16 cellular contexts compared by ENCODE assay signal in the genomic region with DNA sequence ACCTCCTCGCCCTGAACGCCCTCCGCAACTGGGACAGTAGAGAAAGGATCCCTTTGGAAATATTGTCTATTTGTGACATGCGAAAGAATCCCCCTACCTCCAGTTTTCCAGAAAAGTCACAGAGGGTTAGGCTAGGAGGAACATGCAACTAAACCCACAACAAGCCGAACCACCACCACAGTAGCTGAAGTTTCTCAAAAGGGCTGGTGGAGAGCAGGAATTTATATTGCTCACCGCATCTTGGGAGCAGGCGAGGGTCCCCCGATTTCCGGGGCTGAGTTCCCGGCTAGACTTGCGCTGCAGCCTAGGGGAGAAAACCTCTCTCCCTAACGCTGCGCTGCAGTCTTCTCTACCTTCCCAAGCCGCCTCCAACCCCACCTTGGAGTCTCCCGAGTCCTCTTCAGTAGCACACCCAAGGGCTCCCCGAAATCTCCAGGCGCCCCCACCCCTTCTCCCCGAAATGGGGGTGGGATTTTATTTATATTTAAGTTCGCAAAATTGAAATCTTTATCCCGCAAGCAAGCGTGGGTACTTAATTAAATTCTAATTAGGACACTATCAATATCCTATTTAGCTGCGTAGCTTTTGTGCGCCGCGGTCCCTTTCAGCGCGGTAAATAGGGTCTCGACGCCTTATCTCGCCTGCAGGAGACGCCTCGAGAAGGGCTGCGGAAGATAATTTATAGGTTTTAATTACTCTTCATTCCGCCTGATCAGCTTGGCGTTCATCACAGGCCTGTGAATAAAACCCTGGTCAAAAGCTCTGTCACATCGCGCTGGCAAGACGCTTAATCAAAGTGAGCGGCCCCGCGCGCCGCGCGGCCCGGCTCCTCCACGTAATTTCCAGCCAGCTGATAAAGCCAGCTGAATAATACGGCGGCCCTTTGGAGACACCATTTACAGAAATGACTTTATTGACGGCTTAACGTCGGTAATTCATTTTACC. TPM values are rescaled to one million over a fixed set of nuclear protein-coding genes. Genes with fewer than 3 reads are reported as not detected.
A peak's percentile ranks its signal among the peaks of the same experiment; 100 is the strongest.
DNase-seq lines count a peak whose midpoint lies in the region; ATAC-seq and TF ChIP-seq lines count a peak whose summit lies in the region.
"Had no signal": no experiment of that assay in that cellular context is flagged by ENCODE, and none has a peak within 500 bp of the region (broad histone marks: within the 10 kb centered on the region; RNA-seq: fewer than 3 reads in every experiment).

No MANE protein-coding gene starts in this region.

- DNase-seq in cardiac muscle cell (ENCODE audit: low read depth in 1 of 2, low spot score in 1 of 2) (no peak), left ventricle myocardium superior (no peak), activated B cell treated with CpG ODN at 0.5 μM for 24 hours (no peak), memory B cell (ENCODE audit: low spot score in 2 of 2) (no peak), NCI-H2171 (lab: John Stamatoyannopoulos, UW) (no peak)
- DNase-seq: activated effector memory CD4-positive, alpha-beta T cell treated with anti-CD3 and anti-CD28 coated beads, Interleukin-2, amount 50 U/mL, for 16 hours; AML-193; aorta; midbrain; NCI-H1105; stimulated activated CD4-positive, alpha-beta T cell treated with anti-CD3 and anti-CD28 coated beads, Interleukin-15, amount 100 ng/mL, for 24 hours had no signal

- no peaks in the 10 kb centered on the region for H3K9me3 ChIP-seq in cardiac muscle cell (ENCODE audit: low read depth)

- H3K36me3 Mint-ChIP-seq in activated B cell treated with CpG ODN at 0.5 μM for 24 hours (ENCODE audit: low read depth): no peaks in the 10 kb centered on the region
- H3K36me3 Mint-ChIP-seq in memory B cell: peaks cover 2% of the 10 kb centered on the region

- no peak for TF ChIP-seq CTCF in cardiac muscle cell (IDR thresholded peaks at IDR 0.05; ENCODE audit: low read depth, low read length)
- TF ChIP-seq CTCF in activated B cell treated with CpG ODN at 0.5 μM for 24 hours (IDR thresholded peaks at IDR 0.05): no peak

- H3K4me3 Mint-ChIP-seq in activated B cell treated with CpG ODN at 0.5 μM for 24 hours: no peak overlapping the region
- no peak overlapping the region for H3K4me3 Mint-ChIP-seq in memory B cell

- peak overlapping the region; percentile 36 for H3K27ac Mint-ChIP-seq in activated B cell treated with CpG ODN at 0.5 μM for 24 hours
- peak overlapping the region; percentile 61 for H3K27ac Mint-ChIP-seq in memory B cell

- H3K36me3 ChIP-seq in cardiac muscle cell: no peaks in the 10 kb centered on the region

- H3K27me3 Mint-ChIP-seq in activated B cell treated with CpG ODN at 0.5 μM for 24 hours (peaks cover 74% of the 10 kb centered on the region), memory B cell (peaks cover 42% of the 10 kb centered on the region)

- H3K4me1 ChIP-seq in cardiac muscle cell (ENCODE audit: low read depth): peaks cover 15% of the 10 kb centered on the region

- H3K4me1 Mint-ChIP-seq in activated B cell treated with CpG ODN at 0.5 μM for 24 hours: peaks cover 12% of the 10 kb centered on the region
- peaks cover 3% of the 10 kb centered on the region for H3K4me1 Mint-ChIP-seq in memory B cell

- CTCF ChIA-PET in activated B cell treated with CpG ODN at 0.5 μM for 24 hours (lab: Charles Lee): no interaction called here

- H3K27me3 ChIP-seq in cardiac muscle cell: peaks cover 100% of the 10 kb centered on the region

- H3K9me3 Mint-ChIP-seq in activated B cell treated with CpG ODN at 0.5 μM for 24 hours (no peaks in the 10 kb centered on the region), memory B cell (peaks cover 2% of the 10 kb centered on the region)

- no peak for ATAC-seq in left ventricle myocardium superior
- no peak for ATAC-seq in activated B cell treated with CpG ODN at 0.5 μM for 24 hours (ENCODE audit: low read depth)
- no peak for ATAC-seq in memory B cell (ENCODE audit: low read depth)
- ATAC-seq in HG03097 (IDR thresholded peaks at IDR 0.05; ENCODE audit: low FRiP score, unreplicated experiment): no peak
- no peak for ATAC-seq in HG03045 (IDR thresholded peaks at IDR 0.05; ENCODE audit: unreplicated experiment)

- peak overlapping the region; percentile 1 for H3K4me3 ChIP-seq in cardiac muscle cell
- no peak overlapping the region for H3K4me3 ChIP-seq in skin epidermis

- POLR2A ChIA-PET in activated B cell treated with CpG ODN at 0.5 μM for 24 hours (lab: Charles Lee): no interaction called here

- intact Hi-C loops in left ventricle myocardium superior (cut with micrococcal nuclease): loop anchor here (10.0 kb wide), 1 partner anchor 635 kb away; no protein-coding TSS in a partner anchor
- intact Hi-C loops in activated B cell treated with CpG ODN at 0.5 μM for 24 hours (cut with micrococcal nuclease): loop anchor here (10.0 kb wide), 2 partner anchors 1035 to 1495 kb away; a partner anchor contains a TSS

- no peak overlapping the region for H3K27ac ChIP-seq in cardiac muscle cell
- H3K27ac ChIP-seq in skin epidermis: peak overlapping the region in 13 of 21 experiments; percentile 5 to 93 (median 47)
- H3K27ac ChIP-seq: HL-60, KMS-11 had no signal

RNA-seq across cellular contexts. Expression of a gene that starts 2.0 kb away (rescaled TPM):
- not detected in 2 replicates for total RNA-seq in cardiac muscle cell
- polyA plus RNA-seq in cardiac muscle cell: not detected in 2 replicates
- total RNA-seq in left ventricle myocardium superior: not detected
- total RNA-seq in activated B cell treated with CpG ODN at 0.5 μM for 24 hours: not detected in 2 replicates
- total RNA-seq: aorta had no signal
- polyA plus RNA-seq: aorta had no signal
